In genomic region chr16:3066440-3066748, GRCh38 we compare ENCODE assay signal across 13 cellular contexts. TPM values are rescaled to one million over a fixed set of nuclear protein-coding genes. Genes with fewer than 3 reads are reported as not detected.
DNase-seq lines count a peak whose midpoint lies in the region; ATAC-seq, FAIRE-seq and TF ChIP-seq lines count a peak whose summit lies in the region.
"Had no signal": no experiment of that assay in that cellular context is flagged by ENCODE, and none has a peak within 500 bp of the region (broad histone marks: within the 10 kb centered on the region; RNA-seq: fewer than 3 reads in every experiment).

No MANE protein-coding gene starts in this region.

- peak overlapping the region; percentile 44; the same call in 1 of the 2 replicates for H2BK5ac ChIP-seq in H1 (ENCODE audit: low read depth, low read length)

- H2BK12ac ChIP-seq in H1 (ENCODE audit: low read depth, low read length) = 0 out of 2 replicates have a peak overlapping the region, but pooled peaks have one; percentile 94

- no peak overlapping the region for H3K9ac ChIP-seq in OCI-LY3 (ENCODE audit: low read length)
- H3K9ac ChIP-seq in H1 (replicated peaks in 1 of 4; ENCODE audit: extremely low read depth in 1 of 4, low read depth in 3 of 4, low read length in 3 of 4) = no peak overlapping the region

- H3K9me3 Mint-ChIP-seq in CD8-positive, alpha-beta T cell = no peaks in the 10 kb centered on the region

- no peak for ATAC-seq in CD8-positive, alpha-beta T cell
- no peak for ATAC-seq in HG02610 (IDR thresholded peaks at IDR 0.05; ENCODE audit: unreplicated experiment)

- no peak overlapping the region for H4K5ac ChIP-seq in H1 (ENCODE audit: insufficient read length, low read depth, low read length)

- H4K91ac ChIP-seq in H1 (replicated peaks; ENCODE audit: insufficient read length, low read length) = no peak overlapping the region

- no peak overlapping the region for H4K8ac ChIP-seq in H1 (ENCODE audit: extremely low read depth, insufficient read depth, low read length)

- H3K27me3 Mint-ChIP-seq in CD8-positive, alpha-beta T cell (ENCODE audit: low read depth) = no peaks in the 10 kb centered on the region

- 84% methylated on average over 7 of the region's 7 CpGs; no CpG with 5 or more reads in 1 of the 2 experiments for WGBS in H1 (ENCODE audit: extremely low coverage in 1 of 2, insufficient coverage in 1 of 2, insufficient read length in 1 of 2, insufficient replicate concordance in 2 of 2, low coverage in 1 of 2, low lambda C conversion rate in 2 of 2, missing lambda C conversion rate in 1 of 2), 2 experiments

- H2BK20ac ChIP-seq in H1 (ENCODE audit: low read length) = no peak overlapping the region

- intact Hi-C loops in CD8-positive, alpha-beta T cell (cut with DNase I, micrococcal nuclease) = no loop called here
- intact Hi-C loops in tibial artery (cut with DNase I; ENCODE audit: low total_unique reads) = no loop called here

- no peak overlapping the region for H2BK15ac ChIP-seq in H1 (ENCODE audit: low read length)

- H3K36me3 Mint-ChIP-seq in CD8-positive, alpha-beta T cell = peaks cover 42% of the 10 kb centered on the region

- no peak for TF ChIP-seq RAD21 in H1 (IDR thresholded peaks at IDR 0.05 in 1 of 2, conservative IDR thresholded peaks at IDR 0.05 in 1 of 2; ENCODE audit: low read depth in 2 of 2, low read length in 2 of 2)

- H3K4me1 ChIP-seq in CD8-positive, alpha-beta T cell (ENCODE audit: insufficient read depth, low read length) = peaks cover 56% of the 10 kb centered on the region
- H3K4me1 ChIP-seq in OCI-LY3 (ENCODE audit: low read length) = peaks cover 15% of the 10 kb centered on the region
- H3K4me1 ChIP-seq in H1 (replicated peaks in 1 of 4; ENCODE audit: control insufficient read depth in 3 of 4, insufficient read depth in 4 of 4, low read length in 3 of 4) = peaks cover 0 to 4% (median 1%) of the 10 kb centered on the region in 4 experiments; a peak in 2 of 7 replicates
- H3K4me1 ChIP-seq in osteoblast (ENCODE audit: insufficient read depth, low read length) = peaks cover 3% of the 10 kb centered on the region
- peaks cover 0 to 13% (median 8%) of the 10 kb centered on the region in 4 donors for H3K4me1 ChIP-seq in tibial artery

- H3K4ac ChIP-seq in H1 (replicated peaks; ENCODE audit: insufficient read length, low read depth, low read length) = no peak overlapping the region

- H2AFZ ChIP-seq in OCI-LY3 (ENCODE audit: low read depth, low read length) (no peak overlapping the region), H1 (ENCODE audit: low read length) (no peak overlapping the region), osteoblast (ENCODE audit: low read length) (no peak overlapping the region)

- no peak overlapping the region for H2BK120ac ChIP-seq in H1 (replicated peaks; ENCODE audit: low read depth, low read length)

- no peak overlapping the region for H3K18ac ChIP-seq in H1 (ENCODE audit: extremely low read depth, low read length)

- peak overlapping the region; percentile 82 for H3K27ac ChIP-seq in CD8-positive, alpha-beta T cell (ENCODE audit: low read depth, low read length)
- H3K27ac ChIP-seq in OCI-LY3 (ENCODE audit: low read length) = no peak overlapping the region
- H3K27ac ChIP-seq in H1 (ENCODE audit: low read depth, low read length) = peak overlapping the region; percentile 23; the same call in 1 of the 2 replicates
- H3K27ac ChIP-seq in osteoblast (ENCODE audit: low read depth, low read length) = no peak overlapping the region
- no peak overlapping the region for H3K27ac ChIP-seq in tibial artery

- TF ChIP-seq EP300 in H1 (IDR thresholded peaks at IDR 0.05; ENCODE audit: borderline replicate concordance in 1 of 2, low read depth in 2 of 2, low read length in 2 of 2) = no peak

- peak overlapping the region; percentile 97 for H3K4me3 Mint-ChIP-seq in CD8-positive, alpha-beta T cell

- no peaks in the 10 kb centered on the region for H3K9me3 ChIP-seq in CD8-positive, alpha-beta T cell (ENCODE audit: low read length)
- H3K9me3 ChIP-seq in OCI-LY3 (ENCODE audit: insufficient read depth, low read length) (no peaks in the 10 kb centered on the region), H1 (ENCODE audit: insufficient read depth in 2 of 2, low read depth in 1 of 2, low read length in 1 of 2) (no peaks in the 10 kb centered on the region), osteoblast (ENCODE audit: low read depth, low read length) (no peaks in the 10 kb centered on the region), tibial artery (no peaks in the 10 kb centered on the region)

- no peak overlapping the region for H3K56ac ChIP-seq in H1 (replicated peaks; ENCODE audit: insufficient read length, low read depth, low read length)

- no peak for TF ChIP-seq POLR2A in H1 (IDR thresholded peaks at IDR 0.05; ENCODE audit: control extremely low read depth in 1 of 2, low read depth in 2 of 2, low read length in 2 of 2)

- H3K27ac Mint-ChIP-seq in CD8-positive, alpha-beta T cell = peak overlapping the region; percentile 97

- H3K79me2 ChIP-seq in OCI-LY3 (ENCODE audit: low read length) = no peaks in the 10 kb centered on the region
- H3K79me2 ChIP-seq in H1 (ENCODE audit: control insufficient read depth in 1 of 2, insufficient read depth in 2 of 2, low read length in 2 of 2) = no peaks in the 10 kb centered on the region
- no peaks in the 10 kb centered on the region for H3K79me2 ChIP-seq in osteoblast (ENCODE audit: insufficient read depth, low read length)

- TF ChIP-seq CTCF in CD8-positive, alpha-beta T cell (IDR thresholded peaks at IDR 0.05) = no peak
- no peak for TF ChIP-seq CTCF in OCI-LY3 (IDR thresholded peaks at IDR 0.05; ENCODE audit: low read depth, low read length)
- no peak for TF ChIP-seq CTCF in H1 (IDR thresholded peaks at IDR 0.05; ENCODE audit: control extremely low read depth in 1 of 3, insufficient read depth in 1 of 3, low read depth in 1 of 3, low read length in 3 of 3)
- no peak for TF ChIP-seq CTCF in osteoblast (IDR thresholded peaks at IDR 0.05; ENCODE audit: extremely low read depth, low read depth, low read length)
- no peak for TF ChIP-seq CTCF in tibial artery (IDR thresholded peaks at IDR 0.05)

- peaks cover 67% of the 10 kb centered on the region for H3K4me1 Mint-ChIP-seq in CD8-positive, alpha-beta T cell (ENCODE audit: low read depth)

- no peaks in the 10 kb centered on the region for H4K20me1 ChIP-seq in OCI-LY3 (ENCODE audit: insufficient read depth, low read length)
- H4K20me1 ChIP-seq in H1 (replicated peaks in 1 of 2; ENCODE audit: control insufficient read depth in 1 of 2, insufficient read depth in 2 of 2, low read length in 2 of 2) = no peaks in the 10 kb centered on the region
- no peaks in the 10 kb centered on the region for H4K20me1 ChIP-seq in osteoblast (ENCODE audit: insufficient read depth, low read length)

- H3K27me3 ChIP-seq in CD8-positive, alpha-beta T cell (ENCODE audit: insufficient read depth, low read length) = no peaks in the 10 kb centered on the region
- H3K27me3 ChIP-seq in OCI-LY3 (ENCODE audit: low read depth, low read length) (no peaks in the 10 kb centered on the region), H1 (replicated peaks in 1 of 4; ENCODE audit: control insufficient read depth in 3 of 4, extremely low read depth in 1 of 4, insufficient read depth in 3 of 4, low read length in 3 of 4) (no peaks in the 10 kb centered on the region), osteoblast (ENCODE audit: insufficient read depth, low read length) (peaks cover 2% of the 10 kb centered on the region), tibial artery (no peaks in the 10 kb centered on the region)

- POLR2A ChIA-PET in CD8-positive, alpha-beta T cell (lab: Charles Lee) = interaction anchor here (0.6 to 4.3 kb wide), 7 partner anchors 10 to 92 kb away, joined by 3 to 58 read pairs (median 7); partner anchors contain the start of genes ZNF213 and ZSCAN10
- POLR2A ChIA-PET in H1 (lab: Charles Lee; ENCODE audit: partially characterized antibody) = interaction anchor here (1.1 to 12.7 kb wide), 8 partner anchors 9 to 81 kb away, joined by 3 to 140 read pairs (median 4); partner anchors contain the start of genes CLDN9, ZNF205 and ZSCAN10

- H3K23ac ChIP-seq in H1 (ENCODE audit: insufficient read length) = no peak overlapping the region

- H3K4me3 ChIP-seq in CD8-positive, alpha-beta T cell (ENCODE audit: low read depth, low read length) = peak overlapping the region; percentile 100
- no peak overlapping the region for H3K4me3 ChIP-seq in OCI-LY3 (ENCODE audit: low read length)
- no peak overlapping the region for H3K4me3 ChIP-seq in H1 (ENCODE audit: extremely low read depth in 1 of 4, insufficient read depth in 2 of 4, low read depth in 3 of 4, low read length in 4 of 4)
- H3K4me3 ChIP-seq in osteoblast (ENCODE audit: insufficient read depth, low read length) = no peak overlapping the region
- H3K4me3 ChIP-seq in tibial artery = peak overlapping the region in 1 of 2 donors; percentile 33

- FAIRE-seq in H1 (lab: Jason Lieb, UNC) = no peak
- FAIRE-seq: D721Med had no signal

- no peaks in the 10 kb centered on the region for H3K79me1 ChIP-seq in H1 (ENCODE audit: low read depth, low read length)

- no peak overlapping the region for H3K14ac ChIP-seq in H1 (ENCODE audit: insufficient read length)

- peaks cover 19% of the 10 kb centered on the region for H3K36me3 ChIP-seq in CD8-positive, alpha-beta T cell (ENCODE audit: insufficient read depth, low read length)
- no peaks in the 10 kb centered on the region for H3K36me3 ChIP-seq in OCI-LY3 (replicated peaks; ENCODE audit: low read depth, low read length)
- no peaks in the 10 kb centered on the region for H3K36me3 ChIP-seq in H1 (ENCODE audit: control insufficient read depth in 2 of 4, insufficient read depth in 4 of 4, low read length in 3 of 4)
- no peaks in the 10 kb centered on the region for H3K36me3 ChIP-seq in osteoblast (ENCODE audit: insufficient read depth, low read length)
- H3K36me3 ChIP-seq in tibial artery = no peaks in the 10 kb centered on the region

- CTCF ChIA-PET in CD8-positive, alpha-beta T cell (lab: Charles Lee) = interaction anchor here (1.1 to 14.0 kb wide), 5 partner anchors 8 to 65 kb away, joined by 3 to 324 read pairs (median 7); partner anchors contain the start of gene ZNF213
- CTCF ChIA-PET in H1 (lab: Charles Lee; ENCODE audit: partially characterized antibody) = interaction anchor here (1.0 to 2.7 kb wide), 5 partner anchors 9 to 63 kb away, joined by 3 to 12 read pairs (median 5); no protein-coding TSS in a partner anchor

- H3K23me2 ChIP-seq in H1 (ENCODE audit: low read depth, low read length) = no peaks in the 10 kb centered on the region

- H3K4me2 ChIP-seq in OCI-LY3 (ENCODE audit: low read length) = 0 out of 2 replicates have a peak overlapping the region, but pooled peaks have one; percentile 48
- no peak overlapping the region for H3K4me2 ChIP-seq in H1 (ENCODE audit: insufficient read depth in 1 of 2, low read depth in 2 of 2, low read length in 2 of 2)
- no peak overlapping the region for H3K4me2 ChIP-seq in osteoblast (ENCODE audit: insufficient read depth, low read length)

- H2AK5ac ChIP-seq in H1 (ENCODE audit: low read depth, low read length) = no peak overlapping the region

- DNase-seq in CD8-positive, alpha-beta T cell = no peak
- DNase-seq in H1 (ENCODE audit: low read depth in 1 of 2, low spot score in 2 of 2) (no peak), osteoblast (ENCODE audit: insufficient read length, low spot score, missing footprints) (peak; percentile 75), AML-193 (lab: John Stamatoyannopoulos, UW) (no peak), tibial artery (no peak), SK-N-DZ (ENCODE audit: low spot score) (no peak)
- DNase-seq: hypothalamus, occipital lobe had no signal

RNA-seq across cellular contexts. Expression of gene IL32, which starts 1.0 kb away (rescaled TPM):
- total RNA-seq in CD8-positive, alpha-beta T cell = 100 to 1,000 TPM; 123 to 127 TPM
- total RNA-seq in H1 (2021; fragmentation: NEBNext Ultra II Directional; extraction: Animal tissue kit (Norgen Biotek cat#: 25700)) = 2.0 and 2.7 TPM in 2 replicates
- polyA plus RNA-seq in H1 (2011; rRNA removed) = 4.3 and 5.0 TPM in 2 replicates
- polyA plus RNA-seq in H1 (2011; cell fraction: cytosol; rRNA removed) = 2.4 TPM
- polyA plus RNA-seq in H1 (2011; cell fraction: nucleus; rRNA removed) = 4.7 TPM
- polyA plus RNA-seq in H1 (2012, experiment 1 of 2) = 2.9 to 4.2 TPM (median 4.0 TPM) in 4 replicates
- 4.1 TPM for polyA plus RNA-seq in H1 (2012, experiment 2 of 2)
- 2.1 TPM for polyA plus RNA-seq in H1 (2013, experiment 1 of 2)
- polyA plus RNA-seq in H1 (2013, experiment 2 of 2) = 2.3 TPM
- polyA minus RNA-seq in H1 (2011; rRNA and poly(A)+ RNA removed) = 0.68 and 1.4 TPM in 2 replicates
- 2.8 TPM for polyA minus RNA-seq in H1 (2011; cell fraction: cytosol; rRNA and poly(A)+ RNA removed)
- polyA minus RNA-seq in H1 (2011; cell fraction: nucleus; rRNA and poly(A)+ RNA removed) = 4.4 TPM
- 0.72 TPM in 1 of 2 replicates, not detected in the other for total RNA-seq in osteoblast
- polyA plus RNA-seq in SK-N-DZ (2014; cell fraction: cytosol; rRNA removed) = not detected in 2 replicates
- not detected in 2 replicates for polyA plus RNA-seq in SK-N-DZ (2014; cell fraction: nucleus; rRNA removed)

RNA-seq across cellular contexts. Expression of gene MMP25, which starts 20.0 kb away (rescaled TPM):
- under 1 TPM; 0.11 to 0.36 TPM for total RNA-seq in CD8-positive, alpha-beta T cell
- total RNA-seq in H1 (2021; fragmentation: NEBNext Ultra II Directional; extraction: Animal tissue kit (Norgen Biotek cat#: 25700)) = 23.9 and 26.7 TPM in 2 replicates
- 7.7 and 14.8 TPM in 2 replicates for polyA plus RNA-seq in H1 (2011; rRNA removed)
- 6.4 TPM for polyA plus RNA-seq in H1 (2011; cell fraction: cytosol; rRNA removed)
- polyA plus RNA-seq in H1 (2011; cell fraction: nucleus; rRNA removed) = 21.4 TPM
- polyA plus RNA-seq in H1 (2012, experiment 1 of 2) = 15.9 to 29.8 TPM (median 25.6 TPM) in 4 replicates
- 20.7 TPM for polyA plus RNA-seq in H1 (2012, experiment 2 of 2)
- polyA plus RNA-seq in H1 (2013, experiment 1 of 2) = 37.9 TPM
- polyA plus RNA-seq in H1 (2013, experiment 2 of 2) = 36.0 TPM
- polyA minus RNA-seq in H1 (2011; rRNA and poly(A)+ RNA removed) = 2.7 and 3.3 TPM in 2 replicates
- polyA minus RNA-seq in H1 (2011; cell fraction: cytosol; rRNA and poly(A)+ RNA removed) = 11.2 TPM
- polyA minus RNA-seq in H1 (2011; cell fraction: nucleus; rRNA and poly(A)+ RNA removed) = 6.4 TPM
- total RNA-seq in osteoblast = under 0.01 TPM in 1 of 2 replicates, not detected in the other
- polyA plus RNA-seq in SK-N-DZ (2014; cell fraction: cytosol; rRNA removed) = not detected in 2 replicates
- polyA plus RNA-seq in SK-N-DZ (2014; cell fraction: nucleus; rRNA removed) = not detected in 2 replicates

RNA-seq across cellular contexts. Expression of gene BICDL2, which starts 29.6 kb away (rescaled TPM):
- not detected for total RNA-seq in CD8-positive, alpha-beta T cell
- total RNA-seq in H1 (2021; fragmentation: NEBNext Ultra II Directional; extraction: Animal tissue kit (Norgen Biotek cat#: 25700)) = 14.3 and 15.9 TPM in 2 replicates
- 7.3 and 14.2 TPM in 2 replicates for polyA plus RNA-seq in H1 (2011; rRNA removed)
- polyA plus RNA-seq in H1 (2011; cell fraction: cytosol; rRNA removed) = 18.0 TPM
- polyA plus RNA-seq in H1 (2011; cell fraction: nucleus; rRNA removed) = 32.3 TPM
- 9.8 to 15.5 TPM (median 13.9 TPM) in 4 replicates for polyA plus RNA-seq in H1 (2012, experiment 1 of 2)
- 5.9 TPM for polyA plus RNA-seq in H1 (2012, experiment 2 of 2)
- polyA plus RNA-seq in H1 (2013, experiment 1 of 2) = 10.2 TPM
- 9.1 TPM for polyA plus RNA-seq in H1 (2013, experiment 2 of 2)
- 2.5 and 4.1 TPM in 2 replicates for polyA minus RNA-seq in H1 (2011; rRNA and poly(A)+ RNA removed)
- 4.6 TPM for polyA minus RNA-seq in H1 (2011; cell fraction: cytosol; rRNA and poly(A)+ RNA removed)
- 8.3 TPM for polyA minus RNA-seq in H1 (2011; cell fraction: nucleus; rRNA and poly(A)+ RNA removed)
- total RNA-seq in osteoblast = 0.29 TPM in 1 of 2 replicates, not detected in the other
- polyA plus RNA-seq in SK-N-DZ (2014; cell fraction: cytosol; rRNA removed) = not detected in 2 replicates
- polyA plus RNA-seq in SK-N-DZ (2014; cell fraction: nucleus; rRNA removed) = 0.73 TPM in 1 of 2 replicates, not detected in the other
- total RNA-seq: cerebellum, occipital lobe had no signal

RNA-seq across cellular contexts. Expression of gene ZSCAN10, which starts 32.7 kb away (rescaled TPM):
- under 1 TPM in 1 of 2 experiments, not detected in 1; 0.62 TPM for total RNA-seq in CD8-positive, alpha-beta T cell
- total RNA-seq in H1 (2021; fragmentation: NEBNext Ultra II Directional; extraction: Animal tissue kit (Norgen Biotek cat#: 25700)) = 195 and 209 TPM in 2 replicates
- polyA plus RNA-seq in H1 (2011; rRNA removed) = 314 and 488 TPM in 2 replicates
- 301 TPM for polyA plus RNA-seq in H1 (2011; cell fraction: cytosol; rRNA removed)
- polyA plus RNA-seq in H1 (2011; cell fraction: nucleus; rRNA removed) = 563 TPM
- polyA plus RNA-seq in H1 (2012, experiment 1 of 2) = 98.9 to 176 TPM (median 156 TPM) in 4 replicates
- 133 TPM for polyA plus RNA-seq in H1 (2012, experiment 2 of 2)
- 170 TPM for polyA plus RNA-seq in H1 (2013, experiment 1 of 2)
- 151 TPM for polyA plus RNA-seq in H1 (2013, experiment 2 of 2)
- polyA minus RNA-seq in H1 (2011; rRNA and poly(A)+ RNA removed) = 24.5 and 37.6 TPM in 2 replicates
- 133 TPM for polyA minus RNA-seq in H1 (2011; cell fraction: cytosol; rRNA and poly(A)+ RNA removed)
- 97.3 TPM for polyA minus RNA-seq in H1 (2011; cell fraction: nucleus; rRNA and poly(A)+ RNA removed)
- not detected in 2 replicates for total RNA-seq in osteoblast
- polyA plus RNA-seq in SK-N-DZ (2014; cell fraction: cytosol; rRNA removed) = not detected in 2 replicates
- polyA plus RNA-seq in SK-N-DZ (2014; cell fraction: nucleus; rRNA removed) = 0.69 TPM in 1 of 2 replicates, not detected in the other
- total RNA-seq: cerebellum, H4, occipital lobe had no signal

RNA-seq across cellular contexts. Expression of gene THOC6, which starts 42.6 kb away (rescaled TPM):
- total RNA-seq in CD8-positive, alpha-beta T cell = 10 to 100 TPM; 13.1 to 14.0 TPM
- 78.5 and 82.9 TPM in 2 replicates for total RNA-seq in H1 (2021; fragmentation: NEBNext Ultra II Directional; extraction: Animal tissue kit (Norgen Biotek cat#: 25700))
- polyA plus RNA-seq in H1 (2011; rRNA removed) = 111 and 137 TPM in 2 replicates
- 105 TPM for polyA plus RNA-seq in H1 (2011; cell fraction: cytosol; rRNA removed)
- 118 TPM for polyA plus RNA-seq in H1 (2011; cell fraction: nucleus; rRNA removed)
- 65.6 to 98.4 TPM (median 93.0 TPM) in 4 replicates for polyA plus RNA-seq in H1 (2012, experiment 1 of 2)
- 114 TPM for polyA plus RNA-seq in H1 (2012, experiment 2 of 2)
- polyA plus RNA-seq in H1 (2013, experiment 1 of 2) = 36.7 TPM
- polyA plus RNA-seq in H1 (2013, experiment 2 of 2) = 34.1 TPM
- polyA minus RNA-seq in H1 (2011; rRNA and poly(A)+ RNA removed) = 48.6 and 73.0 TPM in 2 replicates
- 59.2 TPM for polyA minus RNA-seq in H1 (2011; cell fraction: cytosol; rRNA and poly(A)+ RNA removed)
- 37.9 TPM for polyA minus RNA-seq in H1 (2011; cell fraction: nucleus; rRNA and poly(A)+ RNA removed)
- 21.8 and 23.5 TPM in 2 replicates for total RNA-seq in osteoblast
- polyA plus RNA-seq in SK-N-DZ (2014; cell fraction: cytosol; rRNA removed) = 41.7 and 45.1 TPM in 2 replicates
- polyA plus RNA-seq in SK-N-DZ (2014; cell fraction: nucleus; rRNA removed) = 78.3 and 95.2 TPM in 2 replicates

Comparison
In these comparisons a context has a peak if more than half of its experiments do, and no peak if none do; other contexts are left out.
1. H3K27ac ChIP-seq: peak in CD8-positive, alpha-beta T cell (single experiment) and H1 (single experiment); none in OCI-LY3 (single experiment), osteoblast (single experiment) and tibial artery (0 of 2).
2. RNA of gene IL32, which starts 1.0 kb away (total RNA-seq): 123 to 127 TPM in CD8-positive, alpha-beta T cell; 2.0 to 2.7 TPM in H1 and 0.72 TPM in osteoblast; every median in the first group is over 10 times any median in the second.
3. RNA of gene MMP25, which starts 20.0 kb away (total RNA-seq): 23.9 to 26.7 TPM in H1; 0.11 to 0.36 TPM in CD8-positive, alpha-beta T cell and under 0.01 TPM in osteoblast; every median in the first group is over 10 times any median in the second.
4. RNA of gene BICDL2, which starts 29.6 kb away (total RNA-seq): 14.3 to 15.9 TPM in H1; not detected in CD8-positive, alpha-beta T cell and 0.29 TPM in osteoblast; every median in the first group is over 10 times any median in the second.